In genomic region chr14:93012516-93013367, GRCh38 we compare ENCODE assay signal across 12 cellular contexts.
DNase-seq lines count a peak whose midpoint lies in the region; ATAC-seq, FAIRE-seq and TF ChIP-seq lines count a peak whose summit lies in the region.
"Had no signal": no experiment of that assay in that cellular context is flagged by ENCODE, and none has a peak within 500 bp of the region (broad histone marks: within the 10 kb centered on the region; RNA-seq: fewer than 3 reads in every experiment).

No MANE protein-coding gene starts in this region.

- H3K79me2 ChIP-seq in ACC112 (ENCODE audit: control insufficient read depth, insufficient read depth, low read length, unreplicated experiment), result no peaks in the 10 kb centered on the region
- H3K79me2 ChIP-seq in KMS-11 (ENCODE audit: insufficient read depth, low read depth), result no peaks in the 10 kb centered on the region
- no peaks in the 10 kb centered on the region for H3K79me2 ChIP-seq in osteoblast (ENCODE audit: insufficient read depth, low read length)

- TF ChIP-seq CTCF in KMS-11 (conservative IDR thresholded peaks at IDR 0.05; ENCODE audit: low read depth, low read length) (no peak), osteoblast (IDR thresholded peaks at IDR 0.05; ENCODE audit: extremely low read depth, low read depth, low read length) (no peak)

- H2AFZ ChIP-seq in ACC112 (ENCODE audit: low read length, unreplicated experiment), result no peak overlapping the region
- no peak overlapping the region for H2AFZ ChIP-seq in KMS-11 (ENCODE audit: low read depth)
- no peak overlapping the region for H2AFZ ChIP-seq in osteoblast (ENCODE audit: low read length)

- H3K36me3 ChIP-seq in ACC112 (ENCODE audit: insufficient read depth, low read length) (no peaks in the 10 kb centered on the region), KMS-11 (ENCODE audit: insufficient read depth) (no peaks in the 10 kb centered on the region), osteoblast (ENCODE audit: insufficient read depth, low read length) (no peaks in the 10 kb centered on the region)
- H3K36me3 ChIP-seq: prostate gland had no signal

- DNase-seq in osteoblast (ENCODE audit: insufficient read length, low spot score, missing footprints) (peak; percentile 98), NCI-H774 (lab: John Stamatoyannopoulos, UW) (no peak), GM19239 (ENCODE audit: insufficient read length, low spot score) (no peak)
- no peak for DNase-seq in stimulated activated CD4-positive, alpha-beta T cell treated with anti-CD3 and anti-CD28 coated beads, Interleukin-2, amount 100 ng/mL, for 48 hours
- DNase-seq: activated CD4-positive, alpha-beta T cell treated with anti-CD3 and anti-CD28 coated beads, Interleukin-2, amount 50 U/mL, for 4 hours; lower lobe of right lung had no signal

- H3K27me3 ChIP-seq in ACC112 (ENCODE audit: insufficient read depth, low read length) (no peaks in the 10 kb centered on the region), KMS-11 (ENCODE audit: insufficient read depth, low read depth) (no peaks in the 10 kb centered on the region), osteoblast (ENCODE audit: insufficient read depth, low read length) (no peaks in the 10 kb centered on the region)
- H3K27me3 ChIP-seq: BE2C had no signal

- H4K20me1 ChIP-seq in KMS-11 (ENCODE audit: insufficient read depth) (no peaks in the 10 kb centered on the region), osteoblast (ENCODE audit: insufficient read depth, low read length) (peaks cover 12% of the 10 kb centered on the region)

- ATAC-seq in HG03025 (IDR thresholded peaks at IDR 0.05; ENCODE audit: low FRiP score, unreplicated experiment), result no peak

- peak overlapping the region; percentile 23; the same call in 1 of the 2 replicates for H3K9ac ChIP-seq in KMS-11

- H3K4me2 ChIP-seq in KMS-11 (peak overlapping the region; percentile 84), osteoblast (ENCODE audit: insufficient read depth, low read length) (peak overlapping the region; percentile 71)

- H3K9me3 ChIP-seq in osteoblast (ENCODE audit: low read depth, low read length), result no peaks in the 10 kb centered on the region
- H3K9me3 ChIP-seq: BE2C, lower lobe of right lung, prostate gland had no signal

- H3K4me3 ChIP-seq in ACC112 (ENCODE audit: low read depth, low read length) (no peak overlapping the region), KMS-11 (IDR thresholded peaks at IDR 0.05; ENCODE audit: insufficient read depth, low read depth, low read length) (no peak overlapping the region), osteoblast (ENCODE audit: insufficient read depth, low read length) (no peak overlapping the region)
- H3K4me3 ChIP-seq: lower lobe of right lung, prostate gland had no signal

- H3K27ac ChIP-seq in ACC112 (ENCODE audit: low read depth, low read length) (peak overlapping the region; percentile 28), KMS-11 (peak overlapping the region; percentile 78), cingulate gyrus (ENCODE audit: low read depth, low read length) (peak overlapping the region; percentile 87), osteoblast (ENCODE audit: low read depth, low read length) (peak overlapping the region; percentile 81)
- H3K27ac ChIP-seq: lower lobe of right lung had no signal

- H3K4me1 ChIP-seq in ACC112 (ENCODE audit: control insufficient read depth, insufficient read depth, low read length, unreplicated experiment) (peaks cover 56% of the 10 kb centered on the region), KMS-11 (ENCODE audit: low read depth, poor library complexity, severe bottlenecking) (peaks cover 45% of the 10 kb centered on the region), osteoblast (ENCODE audit: insufficient read depth, low read length) (peaks cover 49% of the 10 kb centered on the region)

- FAIRE-seq in GM19239 (lab: Jason Lieb, UNC), result no peak

Comparison
In these comparisons a context has a peak if more than half of its experiments do, and no peak if none do; other contexts are left out.
1. H3K27ac ChIP-seq: peak in every context shown above with its lines; median percentile 87 in cingulate gyrus; 81 in osteoblast; 78 in KMS-11; 28 in ACC112.